In genomic region chr1:148605266-148605665, GRCh38 we compare ENCODE assay signal across 7 cellular contexts. TPM values are rescaled to one million over a fixed set of nuclear protein-coding genes. Genes with fewer than 3 reads are reported as not detected.
DNase-seq lines count a peak whose midpoint lies in the region; ATAC-seq, FAIRE-seq and TF ChIP-seq lines count a peak whose summit lies in the region.
"Not testable (repeated sequence)": the region's sequence is repeated elsewhere in the genome, so short reads cannot be mapped to it uniquely, and the experiment has no call there.

No MANE protein-coding gene starts in this region.

- dilution Hi-C loops in endothelial cell of umbilical vein (cut with MboI; ENCODE audit: extremely low pct_ligation_motif_present, low sequenced_read_pairs) = not testable (repeated sequence)

- H3K36me3 Mint-ChIP-seq in activated naive CD4-positive, alpha-beta T cell treated with anti-CD3 and anti-CD28 coated beads, Interleukin-2, amount 10 ng/mL, durations not matched to agents 7 days and 5 days = not testable (repeated sequence)

- not testable (repeated sequence) for H3K27me3 ChIP-seq in endothelial cell of umbilical vein (ENCODE audit: control insufficient read depth in 2 of 2, insufficient read depth in 2 of 2, low read length in 2 of 2); heart left ventricle; sigmoid colon

- CTCF ChIA-PET in activated naive CD4-positive, alpha-beta T cell treated with anti-CD3 and anti-CD28 coated beads, Interleukin-2, amount 10 ng/mL, durations not matched to agents 7 days and 5 days (lab: Charles Lee); endothelial cell of umbilical vein (lab: Charles Lee): not testable (repeated sequence)

- POLR2A ChIA-PET in endothelial cell of umbilical vein (lab: Charles Lee) = not testable (repeated sequence)

- intact Hi-C loops in endothelial cell of umbilical vein (cut with micrococcal nuclease); heart left ventricle (cut with DNase I); lower leg skin (cut with DNase I; ENCODE audit: low total_unique reads); sigmoid colon (cut with DNase I): not testable (repeated sequence)

- not testable (repeated sequence) for ATAC-seq in heart left ventricle

- TF ChIP-seq EP300 in sigmoid colon (IDR thresholded peaks at IDR 0.05) = not testable (repeated sequence)

- TF ChIP-seq POLR2A in endothelial cell of umbilical vein (IDR thresholded peaks at IDR 0.05; ENCODE audit: low read depth, low read length); heart left ventricle (IDR thresholded peaks at IDR 0.05); lower leg skin (IDR thresholded peaks at IDR 0.05); sigmoid colon (IDR thresholded peaks at IDR 0.05): not testable (repeated sequence)

- H3K4me1 Mint-ChIP-seq in activated naive CD4-positive, alpha-beta T cell treated with anti-CD3 and anti-CD28 coated beads, Interleukin-2, amount 10 ng/mL, durations not matched to agents 7 days and 5 days = not testable (repeated sequence)

- not testable (repeated sequence) for H3K9me1 ChIP-seq in endothelial cell of umbilical vein (replicated peaks; ENCODE audit: control insufficient read depth, extremely low read depth, insufficient read depth, low read length)

- H3K27me3 Mint-ChIP-seq in activated naive CD4-positive, alpha-beta T cell treated with anti-CD3 and anti-CD28 coated beads, Interleukin-2, amount 10 ng/mL, durations not matched to agents 7 days and 5 days = not testable (repeated sequence)

- H2AFZ ChIP-seq in endothelial cell of umbilical vein (ENCODE audit: low read depth, low read length) = not testable (repeated sequence)

- H3K9ac ChIP-seq in endothelial cell of umbilical vein (replicated peaks; ENCODE audit: extremely low read depth, insufficient read depth, low read length) = not testable (repeated sequence)

- not testable (repeated sequence) for TF ChIP-seq CTCF in endothelial cell of umbilical vein (IDR thresholded peaks at IDR 0.05; ENCODE audit: extremely low read depth in 1 of 2, insufficient read depth in 1 of 2, low read depth in 1 of 2, low read length in 2 of 2); heart left ventricle (IDR thresholded peaks at IDR 0.05); lower leg skin (IDR thresholded peaks at IDR 0.05); sigmoid colon (IDR thresholded peaks at IDR 0.05)

- not testable (repeated sequence) for BruUV-seq in endothelial cell of umbilical vein (replicated peaks; lab: Mats Ljungman, UMichigan)

- not testable (repeated sequence) for H4K20me1 ChIP-seq in endothelial cell of umbilical vein (replicated peaks; ENCODE audit: control insufficient read depth, extremely low read depth, insufficient read depth, low read length)

- H3K27ac Mint-ChIP-seq in activated naive CD4-positive, alpha-beta T cell treated with anti-CD3 and anti-CD28 coated beads, Interleukin-2, amount 10 ng/mL, durations not matched to agents 7 days and 5 days = peak overlapping the region; percentile 9

- 20 to 57% (median 42%) methylated on average over 1 of the region's 2 CpGs for WGBS in heart left ventricle, 4 donors
- 40 to 50% methylated on average over 1 of the region's 2 CpGs for WGBS in lower leg skin, 2 donors
- 0 to 20% methylated on average over 1 of the region's 2 CpGs for WGBS in sigmoid colon, 2 donors

- H3K9me3 Mint-ChIP-seq in activated naive CD4-positive, alpha-beta T cell treated with anti-CD3 and anti-CD28 coated beads, Interleukin-2, amount 10 ng/mL, durations not matched to agents 7 days and 5 days = not testable (repeated sequence)

- not testable (repeated sequence) for H3K27ac ChIP-seq in endothelial cell of umbilical vein (ENCODE audit: insufficient read depth, low read depth, low read length); heart left ventricle; sigmoid colon

- DNase-seq in CD1c-positive myeloid dendritic cell (ENCODE audit: extremely low spot score) = peak; percentile 0
- peak; percentile 24 for DNase-seq in M059J (ENCODE audit: low read depth)
- not testable (repeated sequence) for DNase-seq in activated naive CD4-positive, alpha-beta T cell treated with anti-CD3 and anti-CD28 coated beads, Interleukin-2, amount 10 ng/mL, durations not matched to agents 7 days and 5 days
- DNase-seq in endothelial cell of umbilical vein (ENCODE audit: low read depth, low spot score) = peak; percentile 6
- DNase-seq in heart left ventricle = peak in 3 of 5 donors; percentile 6 to 23 (median 14)
- DNase-seq in lower leg skin (ENCODE audit: low spot score in 2 of 2) = peak; percentile 16 to 61
- peak; percentile 67 for DNase-seq in sigmoid colon

- H3K4me2 ChIP-seq in endothelial cell of umbilical vein (ENCODE audit: insufficient read depth, low read length) = not testable (repeated sequence)

- H3K4me3 ChIP-seq in endothelial cell of umbilical vein (replicated peaks in 1 of 3; ENCODE audit: insufficient read depth in 1 of 3, low read depth in 1 of 3, low read length in 3 of 3); heart left ventricle; lower leg skin (ENCODE audit: low read depth, poor library complexity, severe bottlenecking); sigmoid colon: not testable (repeated sequence)

- not testable (repeated sequence) for H3K36me3 ChIP-seq in endothelial cell of umbilical vein (ENCODE audit: control insufficient read depth in 2 of 2, extremely low read depth in 1 of 2, insufficient read depth in 2 of 2, low read length in 2 of 2); heart left ventricle; sigmoid colon

- not testable (repeated sequence) for H3K4me3 Mint-ChIP-seq in activated naive CD4-positive, alpha-beta T cell treated with anti-CD3 and anti-CD28 coated beads, Interleukin-2, amount 10 ng/mL, durations not matched to agents 7 days and 5 days

- FAIRE-seq in endothelial cell of umbilical vein (lab: Jason Lieb, UNC) = not testable (repeated sequence)

- H3K9me3 ChIP-seq in endothelial cell of umbilical vein (replicated peaks; ENCODE audit: control insufficient read depth, insufficient read depth, low read length); heart left ventricle; sigmoid colon: not testable (repeated sequence)

- not testable (repeated sequence) for H3K4me1 ChIP-seq in endothelial cell of umbilical vein (ENCODE audit: control insufficient read depth, extremely low read depth, insufficient read depth, low read length); heart left ventricle; sigmoid colon

- H3K79me2 ChIP-seq in endothelial cell of umbilical vein (ENCODE audit: control insufficient read depth, insufficient read depth, low read length) = not testable (repeated sequence)

RNA-seq across cellular contexts. Expression of gene NBPF14, which starts 9.5 kb away (rescaled TPM):
- total RNA-seq in M059J (2014; rRNA removed; shearing (Covaris generic)) = 15.7 and 21.1 TPM in 2 replicates
- 10.0 and 15.7 TPM in 2 replicates for total RNA-seq in endothelial cell of umbilical vein
- polyA plus RNA-seq in endothelial cell of umbilical vein = 13.5 and 13.8 TPM in 2 replicates
- polyA plus RNA-seq in endothelial cell of umbilical vein (2011; cell fraction: cytosol; rRNA removed) = 13.8 and 14.5 TPM in 2 replicates
- 30.9 and 38.5 TPM in 2 replicates for polyA plus RNA-seq in endothelial cell of umbilical vein (2011; cell fraction: nucleus; rRNA removed)
- polyA plus RNA-seq in endothelial cell of umbilical vein (2012) = 18.0 and 18.4 TPM in 2 replicates
- polyA minus RNA-seq in endothelial cell of umbilical vein = 38.3 and 42.0 TPM in 2 replicates
- 22.7 TPM for polyA minus RNA-seq in endothelial cell of umbilical vein (2011; cell fraction: cytosol; rRNA and poly(A)+ RNA removed)
- 28.1 and 47.2 TPM in 2 replicates for polyA minus RNA-seq in endothelial cell of umbilical vein (2011; cell fraction: nucleus; rRNA and poly(A)+ RNA removed)
- 10 to 100 TPM in 2 of 9 donors, 1 to 10 TPM in 7; 3.5 to 26.4 (median 8.5) TPM for total RNA-seq in heart left ventricle
- 1 to 10 TPM; 4.5 to 9.5 TPM for polyA plus RNA-seq in heart left ventricle
- 10 to 100 TPM; 33.3 to 65.5 (median 46.5) TPM for total RNA-seq in lower leg skin
- total RNA-seq in sigmoid colon = 10 to 100 TPM; 10.2 to 28.2 (median 21.7) TPM
- polyA plus RNA-seq in sigmoid colon = 10 to 100 TPM; 12.0 to 13.3 (median 13.2) TPM
